ENCODE assay signal across 6 cellular contexts in the genomic region with DNA sequence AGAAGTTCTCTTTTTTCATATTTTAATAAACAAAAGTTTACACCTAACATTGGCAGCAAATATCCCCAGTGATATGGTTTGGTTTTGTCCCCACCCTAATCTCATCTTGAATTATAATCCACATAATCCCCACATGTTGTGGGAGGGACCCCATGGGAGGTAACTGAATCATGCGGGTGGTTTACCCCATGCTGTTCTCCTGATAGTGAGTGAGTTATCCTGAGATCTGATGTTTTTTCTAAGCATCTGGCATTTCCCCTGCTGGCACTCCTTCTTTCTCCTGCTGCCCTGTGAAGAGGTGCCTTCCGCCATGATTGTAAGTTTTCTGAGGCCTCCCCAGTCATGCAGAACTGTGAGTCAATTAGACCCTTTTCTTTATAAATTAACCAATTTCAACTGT.
"Had no signal": no experiment of that assay in that cellular context is flagged by ENCODE, and none has a peak within 500 bp of the region (broad histone marks: within the 10 kb centered on the region; RNA-seq: fewer than 3 reads in every experiment).

No MANE protein-coding gene starts in this region.

- ATAC-seq: GM23338, K562 had no signal

- DNase-seq: H9, HCEC 1CT, IMR-90 had no signal

- H3K4me3 Mint-ChIP-seq: GM23338, H9 had no signal

- H3K27ac ChIP-seq: HL-60 had no signal

- H3K27ac Mint-ChIP-seq: GM23338, H9 had no signal

- H3K4me3 ChIP-seq: GM23338, K562 had no signal
